ENCODE assay signal across 27 cellular contexts in genomic region chr17:65301184-65301583, GRCh38.
"Had no signal": no experiment of that assay in that cellular context is flagged by ENCODE, and none has a peak within 500 bp of the region (broad histone marks: within the 10 kb centered on the region; RNA-seq: fewer than 3 reads in every experiment).

No MANE protein-coding gene starts in this region.

- H3K27me3 ChIP-seq: colonic mucosa, esophagus muscularis mucosa, foreskin keratinocyte, gastroesophageal sphincter, hepatocyte, left lung, neural progenitor cell, ovary, sigmoid colon, testis, tibial artery, uterus had no signal

- H3K27ac ChIP-seq: colonic mucosa, esophagus muscularis mucosa, foreskin keratinocyte, gastroesophageal sphincter, heart left ventricle, hepatocyte, left lung, neural progenitor cell, ovary, psoas muscle, sigmoid colon, skin epidermis, spleen, testis, tibial artery, uterus had no signal

- H3K4me2 ChIP-seq: hepatocyte, neural progenitor cell had no signal

- H3K9me3 ChIP-seq: colonic mucosa, esophagus muscularis mucosa, left lung, ovary, psoas muscle, spleen, testis, tibial artery, uterus had no signal

- H3K4me3 ChIP-seq: colonic mucosa, esophagus muscularis mucosa, gastroesophageal sphincter, heart left ventricle, hepatocyte, left lung, neural progenitor cell, ovary, psoas muscle, sigmoid colon, skin epidermis, spleen, testis, tibial artery, uterus had no signal

- DNase-seq: colonic mucosa; dermis blood vessel endothelial cell; effector memory CD4-positive, alpha-beta T cell; foreskin keratinocyte; heart left ventricle; kidney; left cardiac atrium; left lung; mesenchymal stem cell; naive thymus-derived CD4-positive, alpha-beta T cell; ovary; posterior cingulate gyrus; psoas muscle; right cardiac atrium; sigmoid colon; spleen; stimulated activated CD4-positive, alpha-beta T cell treated with anti-CD3 and anti-CD28 coated beads, Interleukin-4, amount 100 ng/mL, for 4 hours; stimulated activated naive CD8-positive, alpha-beta T cell treated with anti-CD3 and anti-CD28 coated beads, Interleukin-15, Interleukin-2, amounts not matched to agents 100 U/mL and 50 U/mL, for 24 hours; substantia nigra; testis; tibial artery; uterus had no signal

- H3K9ac ChIP-seq: neural progenitor cell had no signal

- H3K79me2 ChIP-seq: hepatocyte had no signal

- H3K4me1 ChIP-seq: colonic mucosa, esophagus muscularis mucosa, foreskin keratinocyte, gastroesophageal sphincter, heart left ventricle, left lung, neural progenitor cell, sigmoid colon, spleen, testis, tibial artery, uterus had no signal

- H3K36me3 ChIP-seq: colonic mucosa, esophagus muscularis mucosa, gastroesophageal sphincter, heart left ventricle, left lung, neural progenitor cell, ovary, sigmoid colon, spleen, tibial artery, uterus had no signal

- H2AFZ ChIP-seq: hepatocyte, neural progenitor cell had no signal
